1 cellular context compared by ENCODE assay signal in the genomic region with DNA sequence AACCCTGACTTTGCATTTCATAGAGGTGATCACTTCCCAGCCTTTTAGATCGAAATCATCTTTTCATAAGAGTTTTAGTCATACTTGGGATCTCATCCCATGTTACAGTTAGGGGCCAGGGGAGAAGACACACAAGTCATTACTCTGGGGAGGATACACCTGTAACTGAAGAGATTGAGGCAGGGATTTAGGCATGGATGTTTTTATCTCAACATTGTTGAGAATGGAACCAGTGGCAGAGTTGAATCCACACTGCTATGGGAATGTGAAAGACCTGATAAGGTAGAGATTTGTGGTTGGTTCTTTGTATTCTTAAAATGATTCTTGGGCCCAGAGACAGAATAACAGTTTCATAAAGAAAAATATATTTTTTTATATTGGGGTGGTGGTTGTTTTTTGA.
TF ChIP-seq lines count a peak whose summit lies in the region.

No MANE protein-coding gene starts in this region.

TF ChIP-seq in IMR-90, 13 proteins besides CTCF, POLR2A, EP300 and RAD21:
- no peak for TF ChIP-seq MAZ (IDR thresholded peaks at IDR 0.05; ENCODE audit: borderline replicate concordance, low read depth, low read length)
- TF ChIP-seq, protein P1, sequence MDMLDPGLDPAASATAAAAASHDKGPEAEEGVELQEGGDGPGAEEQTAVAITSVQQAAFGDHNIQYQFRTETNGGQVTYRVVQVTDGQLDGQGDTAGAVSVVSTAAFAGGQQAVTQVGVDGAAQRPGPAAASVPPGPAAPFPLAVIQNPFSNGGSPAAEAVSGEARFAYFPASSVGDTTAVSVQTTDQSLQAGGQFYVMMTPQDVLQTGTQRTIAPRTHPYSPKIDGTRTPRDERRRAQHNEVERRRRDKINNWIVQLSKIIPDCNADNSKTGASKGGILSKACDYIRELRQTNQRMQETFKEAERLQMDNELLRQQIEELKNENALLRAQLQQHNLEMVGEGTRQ (IDR thresholded peaks at IDR 0.05; ENCODE audit: low read depth, low read length): no peak
- no peak for TF ChIP-seq RFX5 (IDR thresholded peaks at IDR 0.05; ENCODE audit: low read depth, low read length)
- no peak for TF ChIP-seq RCOR1 (IDR thresholded peaks at IDR 0.05; ENCODE audit: insufficient replicate concordance, low read length)
- TF ChIP-seq BHLHE40 (IDR thresholded peaks at IDR 0.05; ENCODE audit: low read depth, low read length): no peak
- no peak for TF ChIP-seq MXI1 (IDR thresholded peaks at IDR 0.05; ENCODE audit: borderline replicate concordance, low read depth, low read length)
- TF ChIP-seq NFE2L2 (IDR thresholded peaks at IDR 0.05; ENCODE audit: low read depth, low read length): no peak
- TF ChIP-seq CHD1 (IDR thresholded peaks at IDR 0.05; ENCODE audit: low read depth, low read length): no peak
- TF ChIP-seq FOS (IDR thresholded peaks at IDR 0.05; ENCODE audit: low read depth, low read length): no peak
- TF ChIP-seq, protein P2, sequence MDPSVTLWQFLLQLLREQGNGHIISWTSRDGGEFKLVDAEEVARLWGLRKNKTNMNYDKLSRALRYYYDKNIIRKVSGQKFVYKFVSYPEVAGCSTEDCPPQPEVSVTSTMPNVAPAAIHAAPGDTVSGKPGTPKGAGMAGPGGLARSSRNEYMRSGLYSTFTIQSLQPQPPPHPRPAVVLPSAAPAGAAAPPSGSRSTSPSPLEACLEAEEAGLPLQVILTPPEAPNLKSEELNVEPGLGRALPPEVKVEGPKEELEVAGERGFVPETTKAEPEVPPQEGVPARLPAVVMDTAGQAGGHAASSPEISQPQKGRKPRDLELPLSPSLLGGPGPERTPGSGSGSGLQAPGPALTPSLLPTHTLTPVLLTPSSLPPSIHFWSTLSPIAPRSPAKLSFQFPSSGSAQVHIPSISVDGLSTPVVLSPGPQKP (IDR thresholded peaks at IDR 0.05; ENCODE audit: borderline replicate concordance, low read depth, low read length): no peak
- TF ChIP-seq MAFK (IDR thresholded peaks at IDR 0.05; ENCODE audit: low read depth, low read length): no peak
- TF ChIP-seq CEBPB (IDR thresholded peaks at IDR 0.05; ENCODE audit: low read depth, low read length): no peak
- TF ChIP-seq SMC3 (IDR thresholded peaks at IDR 0.05; ENCODE audit: low read depth, low read length): no peak
TF ChIP-seq in IMR-90: peak in this region for 0.
